8 cellular contexts compared by ENCODE assay signal in the genomic region with DNA sequence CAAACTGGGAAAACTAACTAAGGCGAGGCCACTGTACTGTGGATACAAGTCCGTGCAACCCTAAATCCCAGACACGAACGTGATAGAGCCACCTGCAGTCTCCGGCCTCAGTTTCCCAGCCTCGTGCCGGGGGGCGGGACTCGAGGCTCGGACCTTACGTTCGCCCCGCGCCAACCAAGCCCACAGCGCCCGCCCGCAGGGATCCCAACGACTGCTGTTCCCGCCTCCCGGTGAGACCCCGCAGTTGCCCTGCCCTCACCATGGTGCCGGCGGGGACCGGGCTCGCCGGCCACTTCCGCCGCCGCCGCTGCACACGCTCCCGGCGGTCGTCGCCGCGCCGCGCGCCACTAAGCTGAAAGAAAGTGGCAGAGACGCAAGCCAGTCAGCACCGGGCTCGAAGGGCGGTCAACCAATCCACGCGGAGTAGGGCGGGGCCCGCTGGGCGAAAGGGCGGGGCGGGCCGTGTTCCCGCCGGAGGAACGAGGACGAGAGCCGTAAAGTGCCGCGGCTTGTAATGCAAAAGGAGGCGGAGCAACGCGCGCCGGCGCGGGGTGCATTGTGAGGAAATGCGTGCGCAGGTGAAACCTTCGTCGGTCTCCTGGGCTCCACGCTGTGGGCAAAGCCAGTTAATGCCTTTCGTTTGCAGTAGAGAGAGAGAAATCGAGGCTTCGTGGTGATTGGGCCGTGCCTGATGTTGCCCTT. TPM values are rescaled to one million over a fixed set of nuclear protein-coding genes. Genes with fewer than 3 reads are reported as not detected.
A peak's percentile ranks its signal among the peaks of the same experiment; 100 is the strongest.
DNase-seq lines count a peak whose midpoint lies in the region; ATAC-seq, FAIRE-seq and TF ChIP-seq lines count a peak whose summit lies in the region.

TSS of gene LSM4 (minus strand) at position 318 of the 702 bp plus-strand sequence. CDS start at position 262, 56 bp downstream.

- H3K4me3 Mint-ChIP-seq in CD4-positive, alpha-beta T cell, result peak within 1 kb of the TSS; percentile 73

- in situ Hi-C loops in HepG2 (cut with HindIII; ENCODE audit: extremely low pct_ligation_motif_present, low pct_unique_long_range_greater_than_20kb), result loop anchor here (5.0 kb wide), 1 partner anchor 46 kb away; no protein-coding TSS in a partner anchor

- H3K9me3 ChIP-seq in CD4-positive, alpha-beta T cell (ENCODE audit: control insufficient read depth, low read length), result no peaks in the 10 kb centered on the region
- H3K9me3 ChIP-seq in HepG2 (ENCODE audit: low read length), result no peaks in the 10 kb centered on the region

- TF ChIP-seq EP300 in HepG2 (IDR thresholded peaks at IDR 0.05; ENCODE audit: low read depth in 2 of 2, low read length in 2 of 2) (no peak), HepG2 (CRISPR knock-in tag; IDR thresholded peaks at IDR 0.05; ENCODE audit: borderline replicate concordance) (no peak)

- WGBS in HepG2 (ENCODE audit: low lambda C conversion rate), result under 1% methylated on average over 33 of the region's 75 CpGs

- CTCF ChIA-PET in CD4-positive, alpha-beta T cell (lab: Charles Lee), result interaction anchor here (0.8 to 19.5 kb wide), 8 partner anchors 18 to 155 kb away, joined by 3 to 340 read pairs (median 4); partner anchors contain the start of genes JUND and SSBP4
- CTCF ChIA-PET in HepG2 (lab: Yijun Ruan, JAX; ENCODE audit: low intra/inter-chr PET ratio, low total read pairs), result interaction anchor here (1.1 to 3.5 kb wide), 3 partner anchors 18 to 44 kb away, joined by 3 to 50 read pairs (median 3); no protein-coding TSS in a partner anchor

- H3K9ac ChIP-seq in HepG2 (ENCODE audit: insufficient read depth, low read depth, low read length), result peak within 1 kb of the TSS; percentile 90

- H3K36me3 ChIP-seq in HepG2 (replicated peaks in 1 of 2; ENCODE audit: control insufficient read depth in 1 of 2, insufficient read depth in 2 of 2, low read length in 2 of 2), result no peaks in the 10 kb centered on the region

- no peaks in the 10 kb centered on the region for H4K20me1 ChIP-seq in HepG2 (ENCODE audit: insufficient read depth, low read length)

- BruUV-seq in HepG2 (replicated peaks; lab: Mats Ljungman, UMichigan), result no TSS peak

- peak; percentile 91 for ATAC-seq in CD4-positive, alpha-beta T cell (ENCODE audit: poor library complexity)
- peak; percentile 91 for ATAC-seq in GM19397 (IDR thresholded peaks at IDR 0.05; ENCODE audit: unreplicated experiment)
- peak; percentile 87 for ATAC-seq in HG03571 (IDR thresholded peaks at IDR 0.05; ENCODE audit: unreplicated experiment)
- peak; percentile 88 for ATAC-seq in HepG2

- TF ChIP-seq POLR2A in HepG2 (IDR thresholded peaks at IDR 0.05; ENCODE audit: insufficient read depth in 1 of 2, low read depth in 2 of 2, low read length in 2 of 2), result peak; percentile 66 to 69

- POLR2A ChIA-PET in CD4-positive, alpha-beta T cell (lab: Charles Lee), result interaction anchor here (0.5 to 13.9 kb wide), 15 partner anchors 12 to 313 kb away, joined by 3 to 761 read pairs (median 5); partner anchors contain the start of genes IQCN, JUND and MPV17L2
- POLR2A ChIA-PET in HepG2 (lab: Yijun Ruan, JAX), result interaction anchor here (0.6 to 11.4 kb wide), 15 partner anchors 10 to 169 kb away, joined by 3 to 278 read pairs (median 7); partner anchors contain the start of genes GDF15, IQCN, JUND and SSBP4

- no peak within 1 kb of the TSS for H2AFZ ChIP-seq in HepG2 (ENCODE audit: low read length)

- peak within 1 kb of the TSS; percentile 69 to 80 (median 72) for H3K4me3 ChIP-seq in HepG2 (replicated peaks in 1 of 3; ENCODE audit: insufficient read depth in 1 of 3, low read depth in 2 of 3, low read length in 3 of 3)

- H3K4me1 ChIP-seq in HepG2 (ENCODE audit: insufficient read depth, low read length), result peaks cover 73% of the 10 kb centered on the region

- intact Hi-C loops in CD4-positive, alpha-beta T cell (cut with DNase I, micrococcal nuclease), result loop anchor here (1.0 to 10.0 kb wide), 5 partner anchors 18 to 208 kb away; no protein-coding TSS in a partner anchor
- intact Hi-C loops in HepG2 (cut with micrococcal nuclease; ENCODE audit: unreplicated experiment), result loop anchor here (1.0 to 5.0 kb wide), 2 partner anchors 44 to 121 kb away; partner anchors contain the start of gene RAB3A

- FAIRE-seq in HepG2 (lab: Jason Lieb, UNC), result peak; percentile 94

- no peaks in the 10 kb centered on the region for H3K27me3 Mint-ChIP-seq in CD4-positive, alpha-beta T cell

- H3K9me3 Mint-ChIP-seq in CD4-positive, alpha-beta T cell, result no peaks in the 10 kb centered on the region

- no peaks in the 10 kb centered on the region for H3K36me3 Mint-ChIP-seq in CD4-positive, alpha-beta T cell (ENCODE audit: low read depth)

- peak within 1 kb of the TSS; percentile 86 for H3K27ac ChIP-seq in CD4-positive, alpha-beta T cell (ENCODE audit: low read depth, low read length)
- H3K27ac ChIP-seq in HepG2 (ENCODE audit: extremely low read length, insufficient read depth, low read length), result peak within 1 kb of the TSS; percentile 84

- no peaks in the 10 kb centered on the region for H3K27me3 ChIP-seq in CD4-positive, alpha-beta T cell (ENCODE audit: control insufficient read depth, insufficient read depth, low read length)
- H3K27me3 ChIP-seq in HepG2 (ENCODE audit: control insufficient read depth in 1 of 2, insufficient read depth in 2 of 2, low read length in 2 of 2), result no peaks in the 10 kb centered on the region

- peak; percentile 99 to 100 (median 99) for DNase-seq in CD4-positive, alpha-beta T cell
- peak; percentile 98 for DNase-seq in NCI-H774 (lab: John Stamatoyannopoulos, UW)
- peak; percentile 99 for DNase-seq in activated CD4-positive, alpha-beta T cell treated with anti-CD3 and anti-CD28 coated beads, Interleukin-2, amount 50 U/mL, for 4 hours
- DNase-seq in dermis blood vessel endothelial cell, result peak; percentile 98
- DNase-seq in HepG2 (ENCODE audit: low spot score), result peak; percentile 95
- peak; percentile 99 for DNase-seq in stimulated activated CD4-positive, alpha-beta T cell treated with anti-CD3 and anti-CD28 coated beads, Interleukin-4, amount 100 ng/mL, for 1 hour

- peak within 1 kb of the TSS; percentile 90 for H3K27ac Mint-ChIP-seq in CD4-positive, alpha-beta T cell

- TF ChIP-seq CTCF in CD4-positive, alpha-beta T cell (IDR thresholded peaks at IDR 0.05), result peak; percentile 73
- peak; percentile 59 for TF ChIP-seq CTCF in HepG2 (CRISPR knock-in tag; IDR thresholded peaks at IDR 0.05)

- peaks cover 54% of the 10 kb centered on the region for H3K4me1 Mint-ChIP-seq in CD4-positive, alpha-beta T cell (ENCODE audit: low read depth)

- H3K79me2 ChIP-seq in HepG2 (ENCODE audit: insufficient read depth, low read length), result peaks cover 21% of the 10 kb centered on the region

- peak within 1 kb of the TSS; percentile 95 for H3K4me2 ChIP-seq in HepG2 (ENCODE audit: low read depth, low read length)

- TF ChIP-seq RAD21 in HepG2 (CRISPR knock-in tag; IDR thresholded peaks at IDR 0.05), result peak; percentile 51

TF ChIP-seq in HepG2, 621 proteins besides CTCF, POLR2A, EP300 and RAD21 (continues in another document):
- TF ChIP-seq KDM5B (CRISPR knock-in tag; IDR thresholded peaks at IDR 0.05; ENCODE audit: borderline replicate concordance) (peak; percentile 72), ISL2 (CRISPR knock-in tag; IDR thresholded peaks at IDR 0.05) (no peak), SUZ12 (IDR thresholded peaks at IDR 0.05; ENCODE audit: low read depth, low read length) (no peak), ZNF235 (CRISPR knock-in tag; IDR thresholded peaks at IDR 0.05; ENCODE audit: borderline replicate concordance) (0 out of 2 replicates have a peak, but pooled peaks have one; percentile 21)

RNA-seq across cellular contexts. Expression of gene LSM4, which starts in this region (rescaled TPM):
- 10 to 100 TPM; 40.2 to 47.4 TPM for total RNA-seq in CD4-positive, alpha-beta T cell
- total RNA-seq in dermis blood vessel endothelial cell (88.5 and 185 TPM in 2 replicates), HepG2 (2016; rRNA removed; fragmentation: Illumina TruSeq; extraction: Trizol) (166 and 188 TPM in 2 replicates)
- 129 and 159 TPM in 2 replicates for total RNA-seq in HepG2 (2016; cell fraction: cytosol; rRNA removed; fragmentation: Illumina TruSeq; extraction: Trizol; ENCODE audit: low read depth)
- 185 and 208 TPM in 2 replicates for total RNA-seq in HepG2 (2016; cell fraction: insoluble cytoplasmic fraction; rRNA removed; fragmentation: Illumina TruSeq; extraction: Trizol)
- total RNA-seq in HepG2 (2016; cell fraction: membrane; rRNA removed; fragmentation: Illumina TruSeq; extraction: Trizol), result 248 and 299 TPM in 2 replicates
- 62.8 and 69.8 TPM in 2 replicates for total RNA-seq in HepG2 (2016; cell fraction: nucleus; rRNA removed; fragmentation: Illumina TruSeq; extraction: Trizol)
- polyA plus RNA-seq in HepG2 (2011; rRNA removed), result 65.8 and 66.8 TPM in 2 replicates
- 97.1 and 133 TPM in 2 replicates for polyA plus RNA-seq in HepG2 (2011; cell fraction: cytosol; rRNA removed)
- 51.8 and 54.0 TPM in 2 replicates for polyA plus RNA-seq in HepG2 (2011; cell fraction: nucleus; rRNA removed)
- polyA plus RNA-seq in HepG2 (2012), result 62.7 and 78.9 TPM in 2 replicates
- 166 and 238 TPM in 2 replicates for polyA plus RNA-seq in HepG2 (2016; cell fraction: cytosol; fragmentation: Illumina TruSeq; extraction: Trizol; ENCODE audit: low read depth)
- polyA plus RNA-seq in HepG2 (2016; cell fraction: insoluble cytoplasmic fraction; fragmentation: Illumina TruSeq; extraction: Trizol; ENCODE audit: low read depth), result 205 and 220 TPM in 2 replicates
- 217 and 267 TPM in 2 replicates for polyA plus RNA-seq in HepG2 (2016; cell fraction: membrane; fragmentation: Illumina TruSeq; extraction: Trizol; ENCODE audit: low read depth)
- 105 and 120 TPM in 2 replicates for polyA plus RNA-seq in HepG2 (2016; cell fraction: nucleus; fragmentation: Illumina TruSeq; extraction: Trizol; ENCODE audit: insufficient read depth, low read depth)
- 40.8 and 88.8 TPM in 2 replicates for polyA minus RNA-seq in HepG2 (2011; rRNA and poly(A)+ RNA removed; ENCODE audit: low replicate concordance)
- polyA minus RNA-seq in HepG2 (2011; cell fraction: cytosol; rRNA and poly(A)+ RNA removed), result 24.9 and 32.6 TPM in 2 replicates
- 13.4 and 14.2 TPM in 2 replicates for polyA minus RNA-seq in HepG2 (2011; cell fraction: nucleus; rRNA and poly(A)+ RNA removed)

Comparison
In these comparisons a context has a peak if more than half of its experiments do, and no peak if none do; other contexts are left out.
1. Peak in every context shown above with its lines: DNase-seq, ATAC-seq, H3K4me3 ChIP-seq and H3K27ac ChIP-seq.